In genomic region chr1:242522304-242522945, GRCh38 we compare ENCODE assay signal across 13 cellular contexts. TPM values are rescaled to one million over a fixed set of nuclear protein-coding genes. Genes with fewer than 3 reads are reported as not detected.
A peak's percentile ranks its signal among the peaks of the same experiment; 100 is the strongest.
DNase-seq lines count a peak whose midpoint lies in the region; ATAC-seq and TF ChIP-seq lines count a peak whose summit lies in the region.
"Had no signal": no experiment of that assay in that cellular context is flagged by ENCODE, and none has a peak within 500 bp of the region (broad histone marks: within the 10 kb centered on the region; RNA-seq: fewer than 3 reads in every experiment).

No MANE protein-coding gene starts in this region.

- no peaks in the 10 kb centered on the region for H3K9me3 Mint-ChIP-seq in activated CD4-positive, alpha-beta memory T cell treated with anti-CD3 and anti-CD28 coated beads for 36 hours
- H3K9me3 Mint-ChIP-seq in activated CD4-positive, alpha-beta memory T cell treated with anti-CD3 and anti-CD28 coated beads, Interleukin-2, amount 10 ng/mL, durations not matched to agents 7 days and 5 days: no peaks in the 10 kb centered on the region
- no peaks in the 10 kb centered on the region for H3K9me3 Mint-ChIP-seq in chondrocyte (ENCODE audit: low read depth)

- TF ChIP-seq CTCF in PC-3 (conservative IDR thresholded peaks at IDR 0.05; ENCODE audit: low read depth, low read length) (no peak), foreskin keratinocyte (conservative IDR thresholded peaks at IDR 0.05) (no peak), chondrocyte (IDR thresholded peaks at IDR 0.05) (no peak)

- H3K9me2 ChIP-seq in PC-3 (replicated peaks; ENCODE audit: low read length): no peaks in the 10 kb centered on the region

- no peak overlapping the region for H2AFZ ChIP-seq in PC-3 (ENCODE audit: low read length)

- H3K27ac Mint-ChIP-seq in activated CD4-positive, alpha-beta memory T cell treated with anti-CD3 and anti-CD28 coated beads for 36 hours: no peak overlapping the region
- no peak overlapping the region for H3K27ac Mint-ChIP-seq in activated CD4-positive, alpha-beta memory T cell treated with anti-CD3 and anti-CD28 coated beads, Interleukin-2, amount 10 ng/mL, durations not matched to agents 7 days and 5 days
- no peak overlapping the region for H3K27ac Mint-ChIP-seq in chondrocyte (ENCODE audit: unreplicated experiment)

- peak; percentile 38 for DNase-seq in activated CD4-positive, alpha-beta memory T cell treated with anti-CD3 and anti-CD28 coated beads for 36 hours
- DNase-seq in activated CD4-positive, alpha-beta memory T cell treated with anti-CD3 and anti-CD28 coated beads, Interleukin-2, amount 10 ng/mL, durations not matched to agents 7 days and 5 days: no peak
- DNase-seq in PC-3 (peak; percentile 60), foreskin keratinocyte (peak; percentile 63 to 83), chondrocyte (ENCODE audit: low spot score) (no peak), OCI-M2 (lab: John Stamatoyannopoulos, UW; ENCODE audit: unreplicated experiment) (no peak), anterior cingulate cortex (lab: John Stamatoyannopoulos, UW) (no peak)
- DNase-seq: glutamatergic neuron, NCI-H446 treated with DMSO at 0.1 percent for 48 hours, spleen, uterus had no signal

- H3K4me3 Mint-ChIP-seq in activated CD4-positive, alpha-beta memory T cell treated with anti-CD3 and anti-CD28 coated beads for 36 hours: no peak overlapping the region
- no peak overlapping the region for H3K4me3 Mint-ChIP-seq in activated CD4-positive, alpha-beta memory T cell treated with anti-CD3 and anti-CD28 coated beads, Interleukin-2, amount 10 ng/mL, durations not matched to agents 7 days and 5 days
- H3K4me3 Mint-ChIP-seq in chondrocyte (ENCODE audit: unreplicated experiment): no peak overlapping the region

- intact Hi-C loops in activated CD4-positive, alpha-beta memory T cell treated with anti-CD3 and anti-CD28 coated beads for 36 hours (cut with micrococcal nuclease): no loop called here
- intact Hi-C loops in PC-3 (cut with micrococcal nuclease): no loop called here

- H3K9me3 ChIP-seq in PC-3 (ENCODE audit: low read length) (no peaks in the 10 kb centered on the region), skeletal muscle satellite cell (replicated peaks; ENCODE audit: low read length) (no peaks in the 10 kb centered on the region)
- H3K9me3 ChIP-seq: neutrophil, uterus had no signal

- H3K79me2 ChIP-seq in PC-3 (ENCODE audit: low read length): no peaks in the 10 kb centered on the region

- BruUV-seq in PC-3 (replicated peaks; lab: Mats Ljungman, UMichigan): no TSS peak

- peaks cover 47% of the 10 kb centered on the region for H3K27me3 Mint-ChIP-seq in activated CD4-positive, alpha-beta memory T cell treated with anti-CD3 and anti-CD28 coated beads for 36 hours
- peaks cover 46% of the 10 kb centered on the region for H3K27me3 Mint-ChIP-seq in activated CD4-positive, alpha-beta memory T cell treated with anti-CD3 and anti-CD28 coated beads, Interleukin-2, amount 10 ng/mL, durations not matched to agents 7 days and 5 days
- H3K27me3 Mint-ChIP-seq in chondrocyte (ENCODE audit: low read depth): peaks cover 58% of the 10 kb centered on the region

- H3K36me3 ChIP-seq in PC-3 (ENCODE audit: low read depth, low read length) (no peaks in the 10 kb centered on the region), skeletal muscle satellite cell (ENCODE audit: insufficient read depth, low read length) (no peaks in the 10 kb centered on the region)
- H3K36me3 ChIP-seq: neutrophil, spleen, uterus had no signal

- H3K4me1 Mint-ChIP-seq in activated CD4-positive, alpha-beta memory T cell treated with anti-CD3 and anti-CD28 coated beads for 36 hours (ENCODE audit: low read depth): peaks cover 16% of the 10 kb centered on the region
- peaks cover 6% of the 10 kb centered on the region for H3K4me1 Mint-ChIP-seq in activated CD4-positive, alpha-beta memory T cell treated with anti-CD3 and anti-CD28 coated beads, Interleukin-2, amount 10 ng/mL, durations not matched to agents 7 days and 5 days
- peaks cover 12% of the 10 kb centered on the region for H3K4me1 Mint-ChIP-seq in chondrocyte (ENCODE audit: low read depth)

- ATAC-seq in PC-3: peak; percentile 44
- peak; percentile 71 for ATAC-seq in foreskin keratinocyte

- H3K4me1 ChIP-seq in PC-3 (ENCODE audit: insufficient read depth, low read length) (peaks cover 3% of the 10 kb centered on the region), foreskin keratinocyte (peaks cover 13% of the 10 kb centered on the region), skeletal muscle satellite cell (ENCODE audit: control insufficient read depth, insufficient read depth, low read length) (peaks cover 25% of the 10 kb centered on the region)
- H3K4me1 ChIP-seq: uterus had no signal

- CTCF ChIA-PET in activated CD4-positive, alpha-beta memory T cell treated with anti-CD3 and anti-CD28 coated beads for 36 hours (lab: Charles Lee): no interaction called here
- CTCF ChIA-PET in activated CD4-positive, alpha-beta memory T cell treated with anti-CD3 and anti-CD28 coated beads, Interleukin-2, amount 10 ng/mL, durations not matched to agents 7 days and 5 days (lab: Charles Lee): no interaction called here
- CTCF ChIA-PET in PC-3 (lab: Charles Lee): no interaction called here

- H4K20me1 ChIP-seq in PC-3 (ENCODE audit: low read length): no peaks in the 10 kb centered on the region

- no peaks in the 10 kb centered on the region for H3F3A ChIP-seq in PC-3 (ENCODE audit: low read length, unreplicated experiment)

- H3K27me3 ChIP-seq in PC-3 (ENCODE audit: low read length) (peaks cover 80% of the 10 kb centered on the region), foreskin keratinocyte (no peaks in the 10 kb centered on the region), skeletal muscle satellite cell (ENCODE audit: control insufficient read depth, insufficient read depth, low read length) (peaks cover 31% of the 10 kb centered on the region)

- H3K4me3 ChIP-seq in PC-3 (ENCODE audit: low read length) (no peak overlapping the region), skeletal muscle satellite cell (ENCODE audit: low read length) (peak overlapping the region; percentile 22)

- H3K4me2 ChIP-seq in PC-3 (ENCODE audit: low read length) (peak overlapping the region; percentile 7; the same call in 1 of the 2 replicates), skeletal muscle satellite cell (ENCODE audit: low read length) (peak overlapping the region; percentile 97)

- no peak overlapping the region for H3K27ac ChIP-seq in PC-3 (ENCODE audit: low read length)
- H3K27ac ChIP-seq in foreskin keratinocyte: peak overlapping the region; percentile 51
- H3K27ac ChIP-seq: neutrophil, spleen, uterus had no signal

- POLR2A ChIA-PET in activated CD4-positive, alpha-beta memory T cell treated with anti-CD3 and anti-CD28 coated beads for 36 hours (lab: Charles Lee): no interaction called here
- POLR2A ChIA-PET in activated CD4-positive, alpha-beta memory T cell treated with anti-CD3 and anti-CD28 coated beads, Interleukin-2, amount 10 ng/mL, durations not matched to agents 7 days and 5 days (lab: Charles Lee): no interaction called here
- POLR2A ChIA-PET in PC-3 (lab: Charles Lee; ENCODE audit: unreplicated experiment): no interaction called here

- H3K36me3 Mint-ChIP-seq in activated CD4-positive, alpha-beta memory T cell treated with anti-CD3 and anti-CD28 coated beads for 36 hours: no peaks in the 10 kb centered on the region
- H3K36me3 Mint-ChIP-seq in activated CD4-positive, alpha-beta memory T cell treated with anti-CD3 and anti-CD28 coated beads, Interleukin-2, amount 10 ng/mL, durations not matched to agents 7 days and 5 days (ENCODE audit: low read depth): peaks cover 2% of the 10 kb centered on the region
- no peaks in the 10 kb centered on the region for H3K36me3 Mint-ChIP-seq in chondrocyte (ENCODE audit: low read depth)

- H3K9ac ChIP-seq in PC-3 (ENCODE audit: low read length) (no peak overlapping the region), skeletal muscle satellite cell (ENCODE audit: low read depth, low read length) (no peak overlapping the region)

RNA-seq across cellular contexts. Expression of gene PLD5, which starts 2.1 kb away (rescaled TPM):
- total RNA-seq in activated CD4-positive, alpha-beta memory T cell treated with anti-CD3 and anti-CD28 coated beads for 36 hours: not detected
- total RNA-seq in activated CD4-positive, alpha-beta memory T cell treated with anti-CD3 and anti-CD28 coated beads, Interleukin-2, amount 10 ng/mL, durations not matched to agents 7 days and 5 days: not detected
- not detected in 2 replicates for total RNA-seq in PC-3 (2014; rRNA removed)
- 7.3 and 8.0 TPM in 2 replicates for total RNA-seq in foreskin keratinocyte
- polyA plus RNA-seq in foreskin keratinocyte: 4.2 and 5.0 TPM in 2 replicates
- total RNA-seq in skeletal muscle satellite cell (2012; rRNA removed): under 0.01 TPM in 1 of 2 replicates, not detected in the other
- not detected in 3 replicates for total RNA-seq in chondrocyte

Comparison
In these comparisons a context has a peak if more than half of its experiments do, and no peak if none do; other contexts are left out.
1. DNase-seq: peak in activated CD4-positive, alpha-beta memory T cell treated with anti-CD3 and anti-CD28 coated beads for 36 hours (single experiment), PC-3 (single experiment) and foreskin keratinocyte (2 of 2); none in activated CD4-positive, alpha-beta memory T cell treated with anti-CD3 and anti-CD28 coated beads, Interleukin-2, amount 10 ng/mL, durations not matched to agents 7 days and 5 days (single experiment), chondrocyte (single experiment), OCI-M2 (single experiment) and anterior cingulate cortex (0 of 58).